In genomic region chr7:87159538-87159937, GRCh38 we compare ENCODE assay signal across 25 cellular contexts.
A peak's percentile ranks its signal among the peaks of the same experiment; 100 is the strongest.
DNase-seq lines count a peak whose midpoint lies in the region; ATAC-seq lines count a peak whose summit lies in the region.
"Had no signal": no experiment of that assay in that cellular context is flagged by ENCODE, and none has a peak within 500 bp of the region (broad histone marks: within the 10 kb centered on the region; RNA-seq: fewer than 3 reads in every experiment).

No MANE protein-coding gene starts in this region.

- H3K36me3 Mint-ChIP-seq in memory B cell: peaks cover 10% of the 10 kb centered on the region

- peak overlapping the region; percentile 38 for H3K27ac Mint-ChIP-seq in memory B cell
- H3K27ac Mint-ChIP-seq: activated T-cell treated with anti-CD3 and anti-CD28 coated beads, Interleukin-2, amount 50 U/mL, for 24 hours; brain; T-helper 17 cell had no signal

- ATAC-seq in GM18498 (IDR thresholded peaks at IDR 0.05; ENCODE audit: unreplicated experiment) (peak; percentile 35), GM19468 (IDR thresholded peaks at IDR 0.05; ENCODE audit: extremely low read depth, unreplicated experiment) (peak; percentile 8), HG03565 (IDR thresholded peaks at IDR 0.05; ENCODE audit: unreplicated experiment) (peak; percentile 57), memory B cell (ENCODE audit: low read depth) (no peak), GM19328 (IDR thresholded peaks at IDR 0.05; ENCODE audit: unreplicated experiment) (no peak)
- ATAC-seq: left cardiac atrium, T-helper 17 cell had no signal

- H3K9me3 Mint-ChIP-seq in memory B cell: no peaks in the 10 kb centered on the region
- H3K9me3 Mint-ChIP-seq: activated T-cell treated with anti-CD3 and anti-CD28 coated beads, Interleukin-2, amount 50 U/mL, for 24 hours; brain; CD4-positive, alpha-beta T cell had no signal

- DNase-seq in memory B cell (ENCODE audit: low spot score in 2 of 2) (no peak), OCI-M2 (lab: John Stamatoyannopoulos, UW; ENCODE audit: unreplicated experiment) (no peak)
- DNase-seq in activated CD8-positive, alpha-beta memory T cell treated with anti-CD3 and anti-CD28 coated beads, Interleukin-2, amount 50 U/mL, for 4 hours: no peak
- DNase-seq: activated CD4-positive, alpha-beta T cell treated with anti-CD3 and anti-CD28 coated beads for 4 hours; activated CD8-positive, alpha-beta memory T cell treated with anti-CD3 and anti-CD28 coated beads for 24 hours; activated T-cell treated with anti-CD3 and anti-CD28 coated beads, Interleukin-2, amount 50 U/mL, for 24 hours; adrenal gland; CD4-positive, alpha-beta T cell; effector memory CD4-positive, alpha-beta T cell; erythroblast; KG1; left cardiac atrium; mammary epithelial cell; MV-4-11; NCI-H146; NCI-H510A; nucleus accumbens; RPMI8226; T-helper 17 cell; trophoblast cell had no signal

- no peaks in the 10 kb centered on the region for H3K27me3 Mint-ChIP-seq in memory B cell
- H3K27me3 Mint-ChIP-seq: activated T-cell treated with anti-CD3 and anti-CD28 coated beads, Interleukin-2, amount 50 U/mL, for 24 hours; brain; CD4-positive, alpha-beta T cell; T-helper 17 cell had no signal

- peaks cover 29% of the 10 kb centered on the region for H3K4me1 Mint-ChIP-seq in memory B cell

- H3K4me3 Mint-ChIP-seq in memory B cell: no peak overlapping the region
- H3K4me3 Mint-ChIP-seq: activated T-cell treated with anti-CD3 and anti-CD28 coated beads, Interleukin-2, amount 50 U/mL, for 24 hours; CD4-positive, alpha-beta T cell; T-helper 17 cell had no signal

Comparison
In these comparisons a context has a peak if more than half of its experiments do, and no peak if none do; other contexts are left out.
1. ATAC-seq: peak in GM18498 (single experiment), GM19468 (single experiment) and HG03565 (single experiment); none in memory B cell (single experiment) and GM19328 (single experiment).